ENCODE assay signal across 23 cellular contexts in genomic region chr11:115657586-115657985, GRCh38.
DNase-seq lines count a peak whose midpoint lies in the region; ATAC-seq, FAIRE-seq and TF ChIP-seq lines count a peak whose summit lies in the region.
"Had no signal": no experiment of that assay in that cellular context is flagged by ENCODE, and none has a peak within 500 bp of the region (broad histone marks: within the 10 kb centered on the region; RNA-seq: fewer than 3 reads in every experiment).

No MANE protein-coding gene starts in this region.

- TF ChIP-seq EP300 in suprapubic skin (IDR thresholded peaks at IDR 0.05), result no peak

- no TSS peak for BruUV-seq in IMR-90 (replicated peaks; lab: Mats Ljungman, UMichigan)

- H3K27ac ChIP-seq in IMR-90 (ENCODE audit: insufficient read depth, low read length) (no peak overlapping the region), suprapubic skin (no peak overlapping the region)
- H3K27ac ChIP-seq: HL-60, RWPE1 had no signal

- no peak for TF ChIP-seq CTCF in IMR-90 (conservative IDR thresholded peaks at IDR 0.05; ENCODE audit: low read depth, low read length)
- no peak for TF ChIP-seq CTCF in bronchial epithelial cell (IDR thresholded peaks at IDR 0.05; ENCODE audit: insufficient read depth, low read length, severe bottlenecking)
- TF ChIP-seq CTCF in suprapubic skin (IDR thresholded peaks at IDR 0.05), result no peak

- in situ Hi-C loops in IMR-90 (cut with MboI; ENCODE audit: low sequenced_read_pairs), result no loop called here

- DNase-seq in AG08395 (ENCODE audit: low spot score) (peak; percentile 27), IMR-90 (peak; percentile 70), bronchial epithelial cell (ENCODE audit: low read depth) (peak; percentile 29), kidney tubule cell (ENCODE audit: low spot score) (peak; percentile 49), suprapubic skin (ENCODE audit: low spot score in 2 of 2) (no peak), occipital lobe (lab: John Stamatoyannopoulos, UW) (no peak), NCI-H1694 (lab: John Stamatoyannopoulos, UW) (no peak)
- DNase-seq in activated T-cell treated with anti-CD3 and anti-CD28 coated beads, Interleukin-2, amount 50 U/mL, for 72 hours, result no peak
- DNase-seq: C1 segment of cervical spinal cord; Caco-2; CD8-positive, alpha-beta T cell; DMS 273 treated with DMSO at 0.1 percent for 48 hours; GF-D8; NCI-H1105; NCI-H146; NCI-H2029; NCI-H446 treated with DMSO at 0.1 percent for 48 hours; NCI-H526; SHP77 had no signal

- H3K4me1 ChIP-seq in IMR-90 (ENCODE audit: control insufficient read depth, insufficient read depth, low read length), result peaks cover 7% of the 10 kb centered on the region
- peaks cover 16% of the 10 kb centered on the region for H3K4me1 ChIP-seq in suprapubic skin
- H3K4me1 ChIP-seq: Caco-2 had no signal

- H4K8ac ChIP-seq in IMR-90 (ENCODE audit: low read depth in 2 of 2, low read length in 2 of 2), result no peak overlapping the region

- H3K9me1 ChIP-seq in IMR-90 (ENCODE audit: insufficient read depth, low read length), result peaks cover 6% of the 10 kb centered on the region

- H2BK120ac ChIP-seq in IMR-90 (ENCODE audit: low read depth, low read length), result no peak overlapping the region

- CTCF ChIA-PET in IMR-90 (lab: Yijun Ruan, JAX), result no interaction called here

- no peak overlapping the region for H2AK9ac ChIP-seq in IMR-90 (replicated peaks; ENCODE audit: low read depth, low read length, poor library complexity)

- POLR2A ChIA-PET in IMR-90 (lab: Charles Lee; ENCODE audit: unreplicated experiment), result no interaction called here

- H4K20me1 ChIP-seq in IMR-90 (ENCODE audit: insufficient read depth, low read length), result no peaks in the 10 kb centered on the region

- no peak overlapping the region for H3K4me2 ChIP-seq in IMR-90 (ENCODE audit: low read depth, low read length)

- H3K27me3 Mint-ChIP-seq in activated T-cell treated with anti-CD3 and anti-CD28 coated beads, Interleukin-2, amount 50 U/mL, for 72 hours (ENCODE audit: low read depth), result peaks cover 24% of the 10 kb centered on the region

- H2BK15ac ChIP-seq in IMR-90 (ENCODE audit: low read depth, low read length), result no peak overlapping the region

- H3K9me3 Mint-ChIP-seq in activated T-cell treated with anti-CD3 and anti-CD28 coated beads, Interleukin-2, amount 50 U/mL, for 72 hours, result no peaks in the 10 kb centered on the region
- H3K9me3 Mint-ChIP-seq: CD8-positive, alpha-beta T cell had no signal

- no peak overlapping the region for H3K27ac Mint-ChIP-seq in activated T-cell treated with anti-CD3 and anti-CD28 coated beads, Interleukin-2, amount 50 U/mL, for 72 hours
- H3K27ac Mint-ChIP-seq: CD8-positive, alpha-beta T cell had no signal

- H3K36me3 ChIP-seq in IMR-90 (ENCODE audit: control insufficient read depth, insufficient read depth, low read length) (no peaks in the 10 kb centered on the region), bronchial epithelial cell (ENCODE audit: control insufficient read depth, insufficient read depth, low read length) (no peaks in the 10 kb centered on the region), suprapubic skin (no peaks in the 10 kb centered on the region)

- H3K56ac ChIP-seq in IMR-90 (ENCODE audit: extremely low read depth, insufficient read depth, low read length), result no peak overlapping the region

- H3K27me3 ChIP-seq in IMR-90 (ENCODE audit: control insufficient read depth, insufficient read depth, low read length), result 0 out of 2 replicates have a peak, but pooled peaks cover 2% of the 10 kb centered on the region
- H3K27me3 ChIP-seq in bronchial epithelial cell (ENCODE audit: control insufficient read depth, insufficient read depth, low read length), result no peaks in the 10 kb centered on the region
- peaks cover 44% of the 10 kb centered on the region for H3K27me3 ChIP-seq in suprapubic skin

- no peak overlapping the region for H3K14ac ChIP-seq in IMR-90 (replicated peaks; ENCODE audit: low read depth, low read length)

- H3K4me3 ChIP-seq in IMR-90 (ENCODE audit: insufficient read depth, low read depth, low read length), result no peak overlapping the region
- no peak overlapping the region for H3K4me3 ChIP-seq in bronchial epithelial cell (ENCODE audit: low read depth, low read length)
- H3K4me3 ChIP-seq in suprapubic skin, result no peak overlapping the region

- H3K79me1 ChIP-seq in IMR-90 (ENCODE audit: low read depth in 1 of 2, low read length in 2 of 2), result no peaks in the 10 kb centered on the region

- no peak overlapping the region for H4K5ac ChIP-seq in IMR-90 (ENCODE audit: low read depth, low read length)

- dilution Hi-C loops in IMR-90 (cut with HindIII; ENCODE audit: low sequenced_read_pairs, unreplicated experiment), result no loop called here

- no peaks in the 10 kb centered on the region for H3K4me1 Mint-ChIP-seq in activated T-cell treated with anti-CD3 and anti-CD28 coated beads, Interleukin-2, amount 50 U/mL, for 72 hours (ENCODE audit: low read depth)

- no peak overlapping the region for H3K23ac ChIP-seq in IMR-90 (ENCODE audit: low read depth, low read length)

- intact Hi-C loops in IMR-90 (cut with micrococcal nuclease), result no loop called here

- no peak for TF ChIP-seq POLR2A in IMR-90 (IDR thresholded peaks at IDR 0.05; ENCODE audit: low read depth, low read length)
- no peak for TF ChIP-seq POLR2A in suprapubic skin (IDR thresholded peaks at IDR 0.05)

- H4K91ac ChIP-seq in IMR-90 (ENCODE audit: insufficient read depth, low read depth, low read length), result no peak overlapping the region

- no peak overlapping the region for H2AFZ ChIP-seq in IMR-90 (replicated peaks; ENCODE audit: low read length, poor library complexity)

- TF ChIP-seq RAD21 in IMR-90 (IDR thresholded peaks at IDR 0.05; ENCODE audit: low read length), result no peak

- ATAC-seq in IMR-90 (ENCODE audit: low read depth), result no peak
- ATAC-seq in activated T-cell treated with anti-CD3 and anti-CD28 coated beads, Interleukin-2, amount 50 U/mL, for 72 hours (replicated peaks in 1 of 2), result no peak
- ATAC-seq: CD8-positive, alpha-beta T cell; HCT116 had no signal

- no CpG with 5 or more reads among the region's 4 CpGs for WGBS in IMR-90 (ENCODE audit: extremely low coverage in 2 of 2, insufficient read length in 1 of 2), 2 experiments
- 96% methylated on average over 4 of the region's 4 CpGs for WGBS in suprapubic skin

- H3K4ac ChIP-seq in IMR-90 (ENCODE audit: low read depth, low read length), result no peak overlapping the region

- no peak overlapping the region for H2BK5ac ChIP-seq in IMR-90 (ENCODE audit: low read depth, low read length, poor library complexity, severe bottlenecking)

- H3K18ac ChIP-seq in IMR-90 (ENCODE audit: low read depth, low read length), result no peak overlapping the region

- no peaks in the 10 kb centered on the region for H3K36me3 Mint-ChIP-seq in activated T-cell treated with anti-CD3 and anti-CD28 coated beads, Interleukin-2, amount 50 U/mL, for 72 hours (ENCODE audit: insufficient read depth in 2 of 2)
- H3K36me3 Mint-ChIP-seq: CD8-positive, alpha-beta T cell had no signal

- FAIRE-seq in bronchial epithelial cell (lab: Jason Lieb, UNC), result no peak
- FAIRE-seq: GM19239 had no signal

- no peak overlapping the region for H3K9ac ChIP-seq in IMR-90 (ENCODE audit: low read depth, low read length)

- H3K9me3 ChIP-seq in IMR-90 (ENCODE audit: control insufficient read depth, insufficient read depth, low read length) (no peaks in the 10 kb centered on the region), suprapubic skin (no peaks in the 10 kb centered on the region)
- H3K9me3 ChIP-seq: Caco-2 had no signal

- no peak overlapping the region for H3K4me3 Mint-ChIP-seq in activated T-cell treated with anti-CD3 and anti-CD28 coated beads, Interleukin-2, amount 50 U/mL, for 72 hours
- H3K4me3 Mint-ChIP-seq: CD8-positive, alpha-beta T cell had no signal

- H2BK20ac ChIP-seq in IMR-90 (ENCODE audit: low read depth, low read length), result no peak overlapping the region

- 0 out of 2 replicates have a peak overlapping the region, but pooled peaks have one; percentile 8 for H2AK5ac ChIP-seq in IMR-90 (ENCODE audit: low read depth, low read length)

TF ChIP-seq in IMR-90, 13 proteins besides CTCF, POLR2A, EP300 and RAD21:
- TF ChIP-seq CHD1 (IDR thresholded peaks at IDR 0.05; ENCODE audit: low read depth, low read length) (no peak), ELK1 (IDR thresholded peaks at IDR 0.05; ENCODE audit: borderline replicate concordance, low read depth, low read length) (no peak), RFX5 (IDR thresholded peaks at IDR 0.05; ENCODE audit: low read depth, low read length) (no peak), MAFK (IDR thresholded peaks at IDR 0.05; ENCODE audit: low read depth, low read length) (no peak), SMC3 (IDR thresholded peaks at IDR 0.05; ENCODE audit: low read depth, low read length) (no peak), USF2 (IDR thresholded peaks at IDR 0.05; ENCODE audit: low read depth, low read length) (no peak), MAZ (IDR thresholded peaks at IDR 0.05; ENCODE audit: borderline replicate concordance, low read depth, low read length) (no peak), MXI1 (IDR thresholded peaks at IDR 0.05; ENCODE audit: borderline replicate concordance, low read depth, low read length) (no peak), FOS (IDR thresholded peaks at IDR 0.05; ENCODE audit: low read depth, low read length) (no peak), RCOR1 (IDR thresholded peaks at IDR 0.05; ENCODE audit: insufficient replicate concordance, low read length) (no peak), CEBPB (IDR thresholded peaks at IDR 0.05; ENCODE audit: low read depth, low read length) (no peak), BHLHE40 (IDR thresholded peaks at IDR 0.05; ENCODE audit: low read depth, low read length) (no peak), NFE2L2 (IDR thresholded peaks at IDR 0.05; ENCODE audit: low read depth, low read length) (no peak)

Comparison
In these comparisons a context has a peak if more than half of its experiments do, and no peak if none do; other contexts are left out.
1. DNase-seq: peak in AG08395 (single experiment), IMR-90 (single experiment), bronchial epithelial cell (single experiment) and kidney tubule cell (single experiment); none in suprapubic skin (0 of 2), occipital lobe (single experiment), activated T-cell treated with anti-CD3 and anti-CD28 coated beads, Interleukin-2, amount 50 U/mL, for 72 hours (0 of 2) and NCI-H1694 (single experiment).